In the genomic region with DNA sequence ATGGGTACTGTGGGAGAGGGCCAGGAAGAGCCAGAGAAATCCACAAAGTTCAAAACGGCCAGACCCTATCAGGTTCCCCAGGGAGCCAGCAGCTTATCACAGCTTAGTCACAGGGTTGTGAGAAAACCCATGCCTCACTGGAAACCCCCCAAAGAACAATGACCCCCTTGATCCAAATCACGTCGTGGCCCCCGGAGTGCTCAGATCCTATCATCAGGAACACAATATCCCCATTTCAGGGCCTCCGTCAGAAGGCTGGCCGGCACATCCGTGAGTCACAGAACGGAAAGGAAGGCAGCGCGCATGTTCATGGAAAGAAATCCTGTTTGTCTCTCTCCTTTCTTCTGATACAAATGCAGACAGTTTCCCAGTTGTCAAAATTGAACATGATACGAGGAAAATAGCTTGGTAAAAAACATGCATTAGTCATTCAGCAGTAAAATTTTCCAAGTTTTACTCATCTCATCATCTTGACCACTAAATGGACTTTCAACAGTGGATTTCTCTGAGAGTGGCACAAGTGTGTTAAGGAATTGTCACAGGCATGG, we compare ENCODE assay signal across 8 cellular contexts.
DNase-seq lines count a peak whose midpoint lies in the region; ATAC-seq and TF ChIP-seq lines count a peak whose summit lies in the region.

No MANE protein-coding gene starts in this region.

- intact Hi-C loops in MCF 10A (cut with micrococcal nuclease), result no loop called here

- peaks cover 50% of the 10 kb centered on the region for H3K4me1 Mint-ChIP-seq in MCF 10A (ENCODE audit: insufficient read depth, unreplicated experiment)

- H3K36me3 Mint-ChIP-seq in MCF 10A (ENCODE audit: insufficient read depth, unreplicated experiment), result peaks cover 5% of the 10 kb centered on the region

- BruUV-seq in MCF 10A (replicated peaks; lab: Mats Ljungman, UMichigan), result no TSS peak

- TF ChIP-seq CTCF in MCF 10A (IDR thresholded peaks at IDR 0.05; ENCODE audit: unreplicated experiment), result no peak

- POLR2A ChIA-PET in MCF 10A (lab: Yijun Ruan, JAX), result interaction anchor here (0.8 to 2.6 kb wide), 8 partner anchors 10 to 142 kb away, joined by 4 to 15 read pairs (median 6); no protein-coding TSS in a partner anchor

- H3K27ac Mint-ChIP-seq in MCF 10A (ENCODE audit: low read depth, unreplicated experiment), result peak overlapping the region; percentile 93

- H3K4me3 Mint-ChIP-seq in MCF 10A (ENCODE audit: unreplicated experiment), result no peak overlapping the region

- CTCF ChIA-PET in MCF 10A (lab: Yijun Ruan, JAX), result no interaction called here

- ATAC-seq in HG02870 (IDR thresholded peaks at IDR 0.05; ENCODE audit: unreplicated experiment), result no peak
- ATAC-seq in GM21390 (IDR thresholded peaks at IDR 0.05; ENCODE audit: unreplicated experiment), result no peak

- H3K9me3 Mint-ChIP-seq in MCF 10A (ENCODE audit: unreplicated experiment), result no peaks in the 10 kb centered on the region

- H3K27me3 Mint-ChIP-seq in MCF 10A (ENCODE audit: insufficient read depth, unreplicated experiment), result no peaks in the 10 kb centered on the region

- DNase-seq in HCEC 1CT (peak; percentile 66), MCF 10A (ENCODE audit: unreplicated experiment) (peak; percentile 80), kidney tubule cell (ENCODE audit: low spot score) (peak; percentile 89), superior temporal gyrus (ENCODE audit: extremely low spot score) (peak; percentile 53), ecto neural progenitor cell (ENCODE audit: low spot score) (no peak)
- DNase-seq in central memory CD4-positive, alpha-beta T cell, result no peak

Comparison
In these comparisons a context has a peak if more than half of its experiments do, and no peak if none do; other contexts are left out.
1. DNase-seq: peak in HCEC 1CT (single experiment), MCF 10A (single experiment), kidney tubule cell (single experiment) and superior temporal gyrus (single experiment); none in ecto neural progenitor cell (single experiment) and central memory CD4-positive, alpha-beta T cell (single experiment).